Comparison of ENCODE assay signal across 8 cellular contexts in genomic region chr2:36597532-36598377, GRCh38. TPM values are rescaled to one million over a fixed set of nuclear protein-coding genes. Genes with fewer than 3 reads are reported as not detected.
DNase-seq lines count a peak whose midpoint lies in the region; ATAC-seq and TF ChIP-seq lines count a peak whose summit lies in the region.

A gene with protein sequence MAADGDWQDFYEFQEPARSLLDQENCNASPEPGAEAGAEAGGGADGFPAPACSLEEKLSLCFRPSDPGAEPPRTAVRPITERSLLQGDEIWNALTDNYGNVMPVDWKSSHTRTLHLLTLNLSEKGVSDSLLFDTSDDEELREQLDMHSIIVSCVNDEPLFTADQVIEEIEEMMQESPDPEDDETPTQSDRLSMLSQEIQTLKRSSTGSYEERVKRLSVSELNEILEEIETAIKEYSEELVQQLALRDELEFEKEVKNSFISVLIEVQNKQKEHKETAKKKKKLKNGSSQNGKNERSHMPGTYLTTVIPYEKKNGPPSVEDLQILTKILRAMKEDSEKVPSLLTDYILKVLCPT (minus strand): TSS chr2:36598168. CDS start chr2:36598142, 26 bp downstream.

- H3K36me3 ChIP-seq in hepatocyte (replicated peaks; ENCODE audit: insufficient read depth, low read depth), result no peaks in the 10 kb centered on the region

- H3K27ac ChIP-seq in hepatocyte, result peak within 1 kb of the TSS; percentile 91

- H3K4me1 ChIP-seq in hepatocyte (ENCODE audit: insufficient read depth), result peaks cover 14% of the 10 kb centered on the region

- peak; percentile 7 for DNase-seq in NCI-H128 (lab: John Stamatoyannopoulos, UW; ENCODE audit: unreplicated experiment)
- peak; percentile 42 for DNase-seq in T-helper 9 cell
- DNase-seq in astrocyte of the hippocampus (ENCODE audit: low read depth, low spot score), result peak; percentile 92
- DNase-seq in hepatocyte (ENCODE audit: low spot score), result peak; percentile 91
- peak; percentile 88 for DNase-seq in retina
- DNase-seq in middle frontal gyrus (ENCODE audit: extremely low spot score, low spot score), result no peak

- peaks cover 3% of the 10 kb centered on the region for H4K20me1 ChIP-seq in hepatocyte (ENCODE audit: insufficient read depth, poor library complexity, severe bottlenecking)

- peak within 1 kb of the TSS; percentile 94 for H3K4me2 ChIP-seq in hepatocyte

- ATAC-seq in GM18502 (IDR thresholded peaks at IDR 0.05; ENCODE audit: poor library complexity, unreplicated experiment) (peak; percentile 99), HG02763 (IDR thresholded peaks at IDR 0.05; ENCODE audit: unreplicated experiment) (peak; percentile 99)

- H2AFZ ChIP-seq in hepatocyte, result peak within 1 kb of the TSS; percentile 80

- peak within 1 kb of the TSS; percentile 84 for H3K4me3 ChIP-seq in hepatocyte

- H3K9me2 ChIP-seq in hepatocyte (replicated peaks; ENCODE audit: insufficient read depth), result no peaks in the 10 kb centered on the region

- H3K79me2 ChIP-seq in hepatocyte, result peaks cover 41% of the 10 kb centered on the region

- H3K9me3 ChIP-seq in hepatocyte (ENCODE audit: low read depth), result no peaks in the 10 kb centered on the region

- TF ChIP-seq CTCF in hepatocyte (IDR thresholded peaks at IDR 0.05; ENCODE audit: poor library complexity), result no peak

- WGBS in hepatocyte (ENCODE audit: low lambda C conversion rate, missing lambda C conversion rate), result 0% methylated on average over 12 of the region's 81 CpGs

- no peaks in the 10 kb centered on the region for H3K27me3 ChIP-seq in hepatocyte

RNA-seq across cellular contexts. Expression of the gene that starts here (rescaled TPM):
- 44.0 and 45.2 TPM in 2 replicates for total RNA-seq in hepatocyte
- 14.5 and 19.4 TPM in 2 replicates for polyA plus RNA-seq in hepatocyte
